In the genomic region with DNA sequence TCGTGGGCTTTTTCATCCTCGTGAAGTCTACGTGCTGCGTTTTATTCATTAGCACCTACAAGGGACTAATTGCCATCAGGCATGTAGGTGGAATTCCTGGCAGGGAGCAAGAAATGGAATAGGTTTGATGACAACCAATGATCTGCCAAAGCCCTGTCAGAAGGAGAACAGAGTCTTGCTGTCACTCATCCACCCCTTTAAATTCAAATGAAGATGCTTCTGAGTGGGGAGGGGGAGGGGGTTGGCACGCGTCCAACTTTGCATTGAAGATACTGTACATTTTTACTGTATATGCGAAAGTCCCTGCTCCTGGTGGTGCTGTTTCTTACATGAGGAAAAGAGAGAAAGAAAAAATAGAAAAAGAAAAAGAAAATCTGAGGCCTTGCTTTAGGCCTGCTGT, we compare ENCODE assay signal across 17 cellular contexts.
DNase-seq lines count a peak whose midpoint lies in the region; ATAC-seq, FAIRE-seq and TF ChIP-seq lines count a peak whose summit lies in the region.
"Had no signal": no experiment of that assay in that cellular context is flagged by ENCODE, and none has a peak within 500 bp of the region (broad histone marks: within the 10 kb centered on the region; RNA-seq: fewer than 3 reads in every experiment).

No MANE protein-coding gene starts in this region.

- SMC1A ChIA-PET in GM12878 (lab: Charles Lee; ENCODE audit: uncharacterized antibody, unreplicated experiment) = interaction anchor here (0.5 to 4.4 kb wide), 4 partner anchors 20 to 1461 kb away, joined by 3 to 19 read pairs (median 7); no protein-coding TSS in a partner anchor

- H3K4me2 ChIP-seq in GM12878 (ENCODE audit: control insufficient read depth, insufficient read depth) = peak overlapping the region; percentile 54; the same call in 1 of the 2 replicates

- H2AFZ ChIP-seq in GM12878 (ENCODE audit: control insufficient read depth, low read depth, low read length) = peak overlapping the region; percentile 68

- H3K4me1 ChIP-seq in GM12878 (ENCODE audit: control insufficient read depth, insufficient read depth, low read length) (no peaks in the 10 kb centered on the region), adrenal gland (replicated peaks in 1 of 2) (no peaks in the 10 kb centered on the region)

- BruUV-seq in GM12878 (replicated peaks; lab: Mats Ljungman, UMichigan) = no TSS peak

- H3K36me3 ChIP-seq in GM12878 (ENCODE audit: control insufficient read depth in 2 of 2, insufficient read depth in 2 of 2, low read length in 1 of 2) (no peaks in the 10 kb centered on the region), adrenal gland (replicated peaks in 1 of 2) (no peaks in the 10 kb centered on the region)

- H3K27ac ChIP-seq in GM12878 (ENCODE audit: control insufficient read depth, insufficient read depth) = peak overlapping the region; percentile 56
- no peak overlapping the region for H3K27ac ChIP-seq in adrenal gland

- DNase-seq in GM12865 (ENCODE audit: low read depth) (peak; percentile 40), GM12878 (ENCODE audit: low read depth, low spot score) (no peak), NCI-H187 treated with DMSO at 0.1 percent for 48 hours (lab: John Stamatoyannopoulos, UW) (no peak), KG1 (lab: John Stamatoyannopoulos, UW) (no peak), adrenal gland (no peak)
- no peak for DNase-seq in activated effector memory CD4-positive, alpha-beta T cell treated with Interleukin-2 at 50 U/mL for 16 hours
- DNase-seq: activated CD4-positive, alpha-beta T cell treated with anti-CD3 and anti-CD28 coated beads, Interleukin-2, amount 50 U/mL, for 1 hour; amygdala; CD8-positive, alpha-beta memory T cell; NCI-H1930; NCI-H774; stimulated activated naive CD8-positive, alpha-beta T cell treated with anti-CD3 and anti-CD28 coated beads, Interleukin-15, amount 100 ng/mL, for 72 hours; T-helper 9 cell had no signal

- no peak for TF ChIP-seq EP300 in GM12878 (IDR thresholded peaks at IDR 0.05; ENCODE audit: borderline replicate concordance in 1 of 2, control insufficient read depth in 1 of 2, low read depth in 2 of 2, low read length in 2 of 2)

- H3K79me2 ChIP-seq in GM12878 (ENCODE audit: control insufficient read depth, insufficient read depth, low read length) = no peaks in the 10 kb centered on the region

- TF ChIP-seq CTCF in GM12865 (IDR thresholded peaks at IDR 0.05; ENCODE audit: insufficient read depth, low read depth, low read length, missing control alignments) = no peak
- TF ChIP-seq CTCF in GM12878 (IDR thresholded peaks at IDR 0.05 in 2 of 3, conservative IDR thresholded peaks at IDR 0.05 in 1 of 3; ENCODE audit: control insufficient read depth in 2 of 3, extremely low read depth in 1 of 3, insufficient read depth in 1 of 3, low read depth in 3 of 3, low read length in 3 of 3) = no peak
- TF ChIP-seq CTCF in adrenal gland (IDR thresholded peaks at IDR 0.05) = no peak

- RAD21 ChIA-PET in GM12878 (lab: Charles Lee; ENCODE audit: unreplicated experiment) = interaction anchor here (1.0 to 2.2 kb wide), 6 partner anchors 30 to 130 kb away, joined by 3 to 6 read pairs (median 4); no protein-coding TSS in a partner anchor

- POLR2A ChIA-PET in GM12878 (lab: Charles Lee) = interaction anchor here (1.4 to 2.4 kb wide), 2 partner anchors 30 to 68 kb away, joined by 3 to 10 read pairs; no protein-coding TSS in a partner anchor

- no peaks in the 10 kb centered on the region for H4K20me1 ChIP-seq in GM12878 (ENCODE audit: control insufficient read depth, insufficient read depth)

- H3K9me3 ChIP-seq in GM12878 (replicated peaks; ENCODE audit: control insufficient read depth, insufficient read depth, low read length) (no peaks in the 10 kb centered on the region; the same call in 2 of the 3 replicates), adrenal gland (replicated peaks in 1 of 3) (no peaks in the 10 kb centered on the region)

- in situ Hi-C loops in GM12878 (cut with MboI) = no loop called here

- 50% methylated on average over 7 of the region's 7 CpGs for WGBS in GM12878 (ENCODE audit: insufficient coverage, insufficient replicate concordance, low lambda C conversion rate, missing lambda C conversion rate)
- WGBS in adrenal gland, 4 donors = 83 to 89% (median 85%) methylated on average over 7 of the region's 7 CpGs

- H3K9ac ChIP-seq in GM12878 (ENCODE audit: control insufficient read depth, insufficient read depth, low read length) = no peak overlapping the region

- ATAC-seq in GM21367 (IDR thresholded peaks at IDR 0.05; ENCODE audit: unreplicated experiment) (peak; percentile 12), HG03103 (IDR thresholded peaks at IDR 0.05; ENCODE audit: low read depth, unreplicated experiment) (peak; percentile 17), GM12878 (peak; percentile 24)

- no peak for FAIRE-seq in GM12878 (lab: Jason Lieb, UNC)
- FAIRE-seq: G401.6, islet of Langerhans had no signal

- TF ChIP-seq POLR2A in GM12878 (IDR thresholded peaks at IDR 0.05; ENCODE audit: low read depth, low read length) = no peak
- TF ChIP-seq POLR2A in adrenal gland (IDR thresholded peaks at IDR 0.05) = no peak

- H3K4me3 ChIP-seq in GM12865 (ENCODE audit: low read depth, low read length) (no peak overlapping the region), GM12878 (no peak overlapping the region), adrenal gland (no peak overlapping the region)

- CTCF ChIA-PET in GM12878 (lab: Yijun Ruan, JAX) = interaction anchor here (0.7 kb wide), 1 partner anchor 20 kb away, joined by 4 read pairs; no protein-coding TSS in a partner anchor

- no peak for TF ChIP-seq RAD21 in GM12878 (IDR thresholded peaks at IDR 0.05; ENCODE audit: insufficient read depth, low read depth, low read length)

- intact Hi-C loops in GM12878 (cut with micrococcal nuclease; ENCODE audit: unreplicated experiment) (loop anchor here (1.0 to 10.0 kb wide), 2 partner anchors 25 to 561 kb away; no protein-coding TSS in a partner anchor), adrenal gland (cut with DNase I) (no loop called here)

- H3K27me3 ChIP-seq in GM12878 (replicated peaks in 1 of 2; ENCODE audit: control insufficient read depth in 2 of 2, insufficient read depth in 2 of 2, low read length in 1 of 2) (no peaks in the 10 kb centered on the region), adrenal gland (peaks cover 3% of the 10 kb centered on the region)

TF ChIP-seq in GM12878, 131 proteins besides CTCF, POLR2A, EP300 and RAD21 (continues in another document):
- TF ChIP-seq PML (IDR thresholded peaks at IDR 0.05; ENCODE audit: low read length) (no peak), TAF1 (IDR thresholded peaks at IDR 0.05; ENCODE audit: borderline replicate concordance, low read depth, low read length) (no peak), NR2C2 (IDR thresholded peaks at IDR 0.05; ENCODE audit: borderline replicate concordance, control insufficient read depth, insufficient read length, low read depth) (no peak), ZZZ3 (IDR thresholded peaks at IDR 0.05; ENCODE audit: control insufficient read depth, insufficient read length, low read depth) (no peak), ZSCAN29 (IDR thresholded peaks at IDR 0.05) (no peak), SIX5 (IDR thresholded peaks at IDR 0.05; ENCODE audit: low read depth, low read length, severe bottlenecking) (no peak), ESRRA (IDR thresholded peaks at IDR 0.05; ENCODE audit: low read length) (no peak), KAT2A (conservative IDR thresholded peaks at IDR 0.05; ENCODE audit: control insufficient read depth, low read depth, low read length) (no peak), ZNF24 (IDR thresholded peaks at IDR 0.05) (no peak), RELA (IDR thresholded peaks at IDR 0.05; ENCODE audit: borderline replicate concordance, partially characterized antibody) (no peak), SRF (IDR thresholded peaks at IDR 0.05; ENCODE audit: low read depth in 2 of 2, low read length in 2 of 2) (no peak), SMAD1 (IDR thresholded peaks at IDR 0.05; ENCODE audit: low read depth, partially characterized antibody) (peak; percentile 81), ETV6 (conservative IDR thresholded peaks at IDR 0.05 in 1 of 2, IDR thresholded peaks at IDR 0.05 in 1 of 2; ENCODE audit: borderline replicate concordance in 1 of 2, low read depth in 1 of 2) (no peak), NBN (IDR thresholded peaks at IDR 0.05) (no peak), CHD1 (IDR thresholded peaks at IDR 0.05; ENCODE audit: low read depth, low read length) (no peak), STAT3 (IDR thresholded peaks at IDR 0.05; ENCODE audit: low read depth, low read length) (no peak), HDAC2 (IDR thresholded peaks at IDR 0.05) (no peak), CBX3 (IDR thresholded peaks at IDR 0.05; ENCODE audit: borderline replicate concordance, low read depth) (no peak), CBX5 (IDR thresholded peaks at IDR 0.05; ENCODE audit: low read depth) (no peak), BCL11A (IDR thresholded peaks at IDR 0.05; ENCODE audit: low read depth, low read length) (no peak)
- TF ChIP-seq, protein P1, sequence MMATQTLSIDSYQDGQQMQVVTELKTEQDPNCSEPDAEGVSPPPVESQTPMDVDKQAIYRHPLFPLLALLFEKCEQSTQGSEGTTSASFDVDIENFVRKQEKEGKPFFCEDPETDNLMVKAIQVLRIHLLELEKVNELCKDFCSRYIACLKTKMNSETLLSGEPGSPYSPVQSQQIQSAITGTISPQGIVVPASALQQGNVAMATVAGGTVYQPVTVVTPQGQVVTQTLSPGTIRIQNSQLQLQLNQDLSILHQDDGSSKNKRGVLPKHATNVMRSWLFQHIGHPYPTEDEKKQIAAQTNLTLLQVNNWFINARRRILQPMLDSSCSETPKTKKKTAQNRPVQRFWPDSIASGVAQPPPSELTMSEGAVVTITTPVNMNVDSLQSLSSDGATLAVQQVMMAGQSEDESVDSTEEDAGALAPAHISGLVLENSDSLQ (IDR thresholded peaks at IDR 0.05) = peak; percentile 93
- TF ChIP-seq, protein P2, sequence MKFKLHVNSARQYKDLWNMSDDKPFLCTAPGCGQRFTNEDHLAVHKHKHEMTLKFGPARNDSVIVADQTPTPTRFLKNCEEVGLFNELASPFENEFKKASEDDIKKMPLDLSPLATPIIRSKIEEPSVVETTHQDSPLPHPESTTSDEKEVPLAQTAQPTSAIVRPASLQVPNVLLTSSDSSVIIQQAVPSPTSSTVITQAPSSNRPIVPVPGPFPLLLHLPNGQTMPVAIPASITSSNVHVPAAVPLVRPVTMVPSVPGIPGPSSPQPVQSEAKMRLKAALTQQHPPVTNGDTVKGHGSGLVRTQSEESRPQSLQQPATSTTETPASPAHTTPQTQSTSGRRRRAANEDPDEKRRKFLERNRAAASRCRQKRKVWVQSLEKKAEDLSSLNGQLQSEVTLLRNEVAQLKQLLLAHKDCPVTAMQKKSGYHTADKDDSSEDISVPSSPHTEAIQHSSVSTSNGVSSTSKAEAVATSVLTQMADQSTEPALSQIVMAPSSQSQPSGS (IDR thresholded peaks at IDR 0.05; ENCODE audit: low read length) = no peak
